In the genomic region with DNA sequence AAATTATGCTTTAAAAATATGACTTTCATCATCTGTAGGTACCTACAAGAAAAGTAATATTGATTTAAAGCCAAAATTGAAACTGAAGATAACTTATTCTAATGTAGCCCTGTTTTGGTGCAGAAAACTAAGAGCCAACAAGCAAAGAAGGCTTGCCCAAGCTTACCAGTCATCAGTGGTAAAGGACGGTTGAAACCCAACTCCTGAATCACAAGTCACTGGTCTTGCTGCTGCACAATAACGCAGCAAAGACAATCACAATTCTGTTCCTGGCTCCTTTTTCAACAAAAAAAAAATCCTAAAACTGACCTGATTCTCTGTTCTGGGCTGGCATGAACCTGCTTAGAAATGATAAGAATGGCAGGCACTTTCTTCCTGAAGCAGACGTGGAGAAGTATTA, we compare ENCODE assay signal across 24 cellular contexts. TPM values are rescaled to one million over a fixed set of nuclear protein-coding genes. Genes with fewer than 3 reads are reported as not detected.
"Had no signal": no experiment of that assay in that cellular context is flagged by ENCODE, and none has a peak within 500 bp of the region (broad histone marks: within the 10 kb centered on the region; RNA-seq: fewer than 3 reads in every experiment).

No MANE protein-coding gene starts in this region.

- H3K4me1 Mint-ChIP-seq: activated naive CD4-positive, alpha-beta T cell treated with anti-CD3 and anti-CD28 coated beads, Interleukin-2, amount 50 U/mL, for 24 hours; central memory CD8-positive, alpha-beta T cell; naive thymus-derived CD4-positive, alpha-beta T cell; T-cell had no signal

- H3K9me3 ChIP-seq: heart left ventricle, neutrophil, ovary, prostate gland, thyroid gland had no signal

- H3K27ac ChIP-seq: brain microvascular endothelial cell, heart left ventricle, ovary, prostate gland, thyroid gland, WERI-Rb-1 had no signal

- H3K27ac Mint-ChIP-seq: activated CD8-positive, alpha-beta T cell treated with anti-CD3 and anti-CD28 coated beads, Interleukin-2, amount 10 ng/mL, durations not matched to agents 7 days and 5 days; activated naive CD4-positive, alpha-beta T cell treated with anti-CD3 and anti-CD28 coated beads, Interleukin-2, amount 50 U/mL, for 24 hours; activated T-helper 1 cell treated with anti-CD3 and anti-CD28 coated beads, Interleukin-12 subunit alpha, Interleukin-12 subunit beta, Interleukin-2, Interleukin-4 antibody, amounts not matched to agents 30 ng/mL and 10 ng/mL and 1 ng/mL, durations not matched to agents 14 hours and 24 hours and 36 hours; naive thymus-derived CD4-positive, alpha-beta T cell; stimulated activated naive CD8-positive, alpha-beta T cell treated with anti-CD3 and anti-CD28 coated beads, Interleukin-15, Interleukin-2, amounts not matched to agents 100 ng/mL and 50 ng/mL, for 24 hours; T-cell had no signal

- H3K4me3 ChIP-seq: dorsolateral prefrontal cortex, heart left ventricle, ovary, prostate gland, thyroid gland had no signal

- H3K9me3 Mint-ChIP-seq: activated T-helper 1 cell treated with anti-CD3 and anti-CD28 coated beads, Interleukin-12 subunit alpha, Interleukin-12 subunit beta, Interleukin-2, Interleukin-4 antibody, amounts not matched to agents 30 ng/mL and 10 ng/mL and 1 ng/mL, durations not matched to agents 14 hours and 24 hours and 36 hours had no signal

- H3K27me3 ChIP-seq: brain microvascular endothelial cell, dorsolateral prefrontal cortex, heart left ventricle, neutrophil, ovary, thyroid gland had no signal

- H3K36me3 ChIP-seq: ovary, prostate gland, thyroid gland had no signal

- H3K4me1 ChIP-seq: prostate gland had no signal

- DNase-seq: activated CD4-positive, alpha-beta T cell treated with anti-CD3 and anti-CD28 coated beads for 1 hour; activated CD4-positive, alpha-beta T cell treated with anti-CD3 and anti-CD28 coated beads, Interleukin-2, amount 50 U/mL, for 1 hour; activated CD8-positive, alpha-beta T cell treated with anti-CD3 and anti-CD28 coated beads, Interleukin-2, amount 10 ng/mL, durations not matched to agents 7 days and 5 days; activated gamma-delta T cell treated with Interleukin-2 at 50 U/mL for 16 hours; anterior cingulate cortex; brain microvascular endothelial cell; dorsolateral prefrontal cortex; heart left ventricle; islet precursor cell; left cardiac atrium; naive thymus-derived CD4-positive, alpha-beta T cell; ovary; stimulated activated CD4-positive, alpha-beta T cell treated with anti-CD3 and anti-CD28 coated beads, Interleukin-12 subunit alpha, Interleukin-12 subunit beta, amount 100 ng/mL, for 4 hours; stimulated activated CD4-positive, alpha-beta T cell treated with anti-CD3 and anti-CD28 coated beads, Interleukin-4, amount 100 ng/mL, for 4 hours; substantia nigra; T-cell; thyroid gland had no signal

- ATAC-seq: activated CD8-positive, alpha-beta T cell treated with anti-CD3 and anti-CD28 coated beads, Interleukin-2, amount 10 ng/mL, durations not matched to agents 7 days and 5 days; heart left ventricle; left cardiac atrium; naive thymus-derived CD4-positive, alpha-beta T cell; T-cell had no signal

- H3K4me3 Mint-ChIP-seq: activated CD8-positive, alpha-beta T cell treated with anti-CD3 and anti-CD28 coated beads, Interleukin-2, amount 10 ng/mL, durations not matched to agents 7 days and 5 days; activated naive CD4-positive, alpha-beta T cell treated with anti-CD3 and anti-CD28 coated beads, Interleukin-2, amount 50 U/mL, for 24 hours; activated T-helper 1 cell treated with anti-CD3 and anti-CD28 coated beads, Interleukin-12 subunit alpha, Interleukin-12 subunit beta, Interleukin-2, Interleukin-4 antibody, amounts not matched to agents 30 ng/mL and 10 ng/mL and 1 ng/mL, durations not matched to agents 14 hours and 24 hours and 36 hours; central memory CD8-positive, alpha-beta T cell; naive thymus-derived CD4-positive, alpha-beta T cell; stimulated activated naive CD8-positive, alpha-beta T cell treated with anti-CD3 and anti-CD28 coated beads, Interleukin-15, Interleukin-2, amounts not matched to agents 100 ng/mL and 50 ng/mL, for 24 hours; T-cell had no signal

- H3K36me3 Mint-ChIP-seq: activated naive CD4-positive, alpha-beta T cell treated with anti-CD3 and anti-CD28 coated beads, Interleukin-2, amount 50 U/mL, for 24 hours; naive thymus-derived CD4-positive, alpha-beta T cell; T-cell had no signal

- H3K27me3 Mint-ChIP-seq: central memory CD8-positive, alpha-beta T cell; stimulated activated naive CD8-positive, alpha-beta T cell treated with anti-CD3 and anti-CD28 coated beads, Interleukin-15, Interleukin-2, amounts not matched to agents 100 ng/mL and 50 ng/mL, for 24 hours; T-cell had no signal

RNA-seq across cellular contexts. Expression of a gene that starts 34.5 kb away (rescaled TPM):
- total RNA-seq: activated CD8-positive, alpha-beta T cell treated with anti-CD3 and anti-CD28 coated beads, Interleukin-2, amount 10 ng/mL, durations not matched to agents 7 days and 5 days had no signal
- polyA plus RNA-seq: naive thymus-derived CD4-positive, alpha-beta T cell had no signal
